Comparison of ENCODE assay signal across 8 cellular contexts in the genomic region with DNA sequence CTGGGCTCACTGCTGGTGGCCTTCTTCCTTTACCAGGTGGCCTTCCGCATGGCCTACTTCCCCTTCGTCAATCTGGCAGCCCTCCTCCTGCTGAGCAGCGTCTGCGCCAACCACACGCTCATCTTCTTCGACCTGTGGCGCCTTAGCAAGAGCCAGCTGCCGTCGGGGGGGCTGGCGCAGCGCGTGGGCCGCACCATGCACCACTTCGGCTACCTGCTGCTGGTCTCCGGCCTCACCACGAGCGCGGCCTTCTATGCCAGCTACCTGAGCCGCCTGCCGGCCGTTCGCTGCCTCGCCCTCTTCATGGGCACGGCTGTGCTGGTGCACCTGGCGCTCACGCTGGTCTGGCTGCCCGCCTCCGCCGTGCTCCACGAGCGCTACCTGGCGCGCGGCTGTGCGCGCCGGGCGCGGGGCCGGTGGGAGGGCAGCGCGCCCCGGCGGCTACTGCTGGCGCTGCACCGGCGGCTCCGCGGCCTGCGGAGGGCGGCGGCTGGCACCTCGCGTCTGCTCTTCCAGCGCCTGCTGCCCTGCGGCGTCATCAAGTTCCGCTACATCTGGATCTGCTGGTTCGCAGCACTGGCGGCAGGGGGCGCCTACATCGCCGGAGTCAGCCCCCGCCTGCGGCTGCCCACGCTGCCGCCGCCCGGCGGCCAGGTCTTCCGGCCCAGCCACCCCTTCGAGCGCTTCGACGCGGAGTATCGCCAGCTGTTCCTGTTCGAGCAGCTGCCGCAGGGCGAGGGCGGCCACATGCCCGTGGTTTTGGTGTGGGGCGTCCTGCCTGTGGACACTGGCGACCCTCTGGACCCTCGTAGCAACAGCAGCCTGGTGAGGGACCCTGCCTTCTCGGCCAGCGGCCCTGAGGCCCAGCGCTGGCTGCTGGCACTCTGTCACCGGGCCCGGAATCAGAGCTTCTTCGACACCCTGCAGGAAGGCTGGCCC. TPM values are rescaled to one million over a fixed set of nuclear protein-coding genes. Genes with fewer than 3 reads are reported as not detected.
DNase-seq lines count a peak whose midpoint lies in the region; ATAC-seq and TF ChIP-seq lines count a peak whose summit lies in the region.

No MANE protein-coding gene starts in this region.

- H3K4me3 Mint-ChIP-seq in activated CD4-positive, alpha-beta T cell treated with anti-CD3 and anti-CD28 coated beads, Interleukin-2, amount 10 ng/mL, durations not matched to agents 7 days and 5 days = peak overlapping the region; percentile 72

- peak overlapping the region; percentile 84 for H3K27ac Mint-ChIP-seq in activated CD4-positive, alpha-beta T cell treated with anti-CD3 and anti-CD28 coated beads, Interleukin-2, amount 10 ng/mL, durations not matched to agents 7 days and 5 days

- TF ChIP-seq POLR2A in lower leg skin (IDR thresholded peaks at IDR 0.05) = no peak

- ATAC-seq in GM18499 (IDR thresholded peaks at IDR 0.05; ENCODE audit: insufficient read depth, unreplicated experiment) (peak; percentile 72), HG02943 (IDR thresholded peaks at IDR 0.05; ENCODE audit: low read depth, unreplicated experiment) (peak; percentile 80)

- H3K4me3 ChIP-seq in lower leg skin (ENCODE audit: low read depth, poor library complexity, severe bottlenecking) = no peak overlapping the region

- 16 to 21% methylated on average over 34 to 52 of the region's 91 CpGs for WGBS in lower leg skin, 2 donors

- intact Hi-C loops in lower leg skin (cut with DNase I; ENCODE audit: low total_unique reads) = loop anchor here (10.0 kb wide), 1 partner anchor 83 kb away; a partner anchor contains a TSS

- POLR2A ChIA-PET in activated CD4-positive, alpha-beta T cell treated with anti-CD3 and anti-CD28 coated beads, Interleukin-2, amount 10 ng/mL, durations not matched to agents 7 days and 5 days (lab: Charles Lee) = no interaction called here

- peaks cover 13% of the 10 kb centered on the region for H3K4me1 Mint-ChIP-seq in activated CD4-positive, alpha-beta T cell treated with anti-CD3 and anti-CD28 coated beads, Interleukin-2, amount 10 ng/mL, durations not matched to agents 7 days and 5 days

- H3K27me3 Mint-ChIP-seq in activated CD4-positive, alpha-beta T cell treated with anti-CD3 and anti-CD28 coated beads, Interleukin-2, amount 10 ng/mL, durations not matched to agents 7 days and 5 days = peaks cover 6% of the 10 kb centered on the region

- no peaks in the 10 kb centered on the region for H3K9me3 Mint-ChIP-seq in activated CD4-positive, alpha-beta T cell treated with anti-CD3 and anti-CD28 coated beads, Interleukin-2, amount 10 ng/mL, durations not matched to agents 7 days and 5 days

- H3K36me3 Mint-ChIP-seq in activated CD4-positive, alpha-beta T cell treated with anti-CD3 and anti-CD28 coated beads, Interleukin-2, amount 10 ng/mL, durations not matched to agents 7 days and 5 days (ENCODE audit: low read depth) = no peaks in the 10 kb centered on the region

- peak in 1 of 3 donors; percentile 30 for TF ChIP-seq CTCF in lower leg skin (IDR thresholded peaks at IDR 0.05)

- peak; percentile 70 for DNase-seq in NCI-H2107 treated with DMSO at 0.1 percent for 48 hours (lab: John Stamatoyannopoulos, UW; ENCODE audit: unreplicated experiment)
- peak; percentile 89 for DNase-seq in activated CD4-positive, alpha-beta T cell treated with anti-CD3 and anti-CD28 coated beads, Interleukin-2, amount 10 ng/mL, durations not matched to agents 7 days and 5 days
- DNase-seq in dermis microvascular lymphatic vessel endothelial cell (ENCODE audit: low read depth in 2 of 2) = peak; percentile 73 to 93
- peak; percentile 73 to 95 for DNase-seq in lower leg skin (ENCODE audit: low spot score in 2 of 2)
- peak; percentile 84 for DNase-seq in stimulated activated CD4-positive, alpha-beta T cell treated with anti-CD3 and anti-CD28 coated beads, Interleukin-4, amount 100 ng/mL, for 24 hours
- DNase-seq in OCI-M2 (lab: John Stamatoyannopoulos, UW; ENCODE audit: unreplicated experiment) = no peak

- CTCF ChIA-PET in activated CD4-positive, alpha-beta T cell treated with anti-CD3 and anti-CD28 coated beads, Interleukin-2, amount 10 ng/mL, durations not matched to agents 7 days and 5 days (lab: Charles Lee) = interaction anchor here (0.6 to 4.8 kb wide), 30 partner anchors 9 to 73 kb away, joined by 3 to 42 read pairs (median 4); a partner anchor contains a TSS

RNA-seq across cellular contexts. Expression of a gene that starts 9.9 kb away (rescaled TPM):
- 1 to 10 TPM in 1 of 2 experiments, under 1 TPM in 1; 0.60 to 1.4 TPM for total RNA-seq in activated CD4-positive, alpha-beta T cell treated with anti-CD3 and anti-CD28 coated beads, Interleukin-2, amount 10 ng/mL, durations not matched to agents 7 days and 5 days
- total RNA-seq in dermis microvascular lymphatic vessel endothelial cell (under 0.01 and 0.13 TPM in 2 replicates), lower leg skin (under 1 TPM in 3 of 4 donors, not detected in 1; 0.05 to 0.08 (median 0.06) TPM)

RNA-seq across cellular contexts. Expression of a gene that starts 14.6 kb away (rescaled TPM):
- total RNA-seq in activated CD4-positive, alpha-beta T cell treated with anti-CD3 and anti-CD28 coated beads, Interleukin-2, amount 10 ng/mL, durations not matched to agents 7 days and 5 days = 10 to 100 TPM; 57.5 to 63.3 TPM
- total RNA-seq in dermis microvascular lymphatic vessel endothelial cell (23.9 and 26.4 TPM in 2 replicates), lower leg skin (10 to 100 TPM in 3 of 4 donors, 1 to 10 TPM in 1; 7.6 to 24.8 (median 13.1) TPM)

RNA-seq across cellular contexts. Expression of a gene that starts 17.1 kb away (rescaled TPM):
- not detected for total RNA-seq in activated CD4-positive, alpha-beta T cell treated with anti-CD3 and anti-CD28 coated beads, Interleukin-2, amount 10 ng/mL, durations not matched to agents 7 days and 5 days
- total RNA-seq in dermis microvascular lymphatic vessel endothelial cell = not detected in 2 replicates
- total RNA-seq in lower leg skin = 1 to 10 TPM in 1 of 4 donors, not detected in 3; 3.1 TPM

RNA-seq across cellular contexts. Expression of a gene that starts 27.2 kb away (rescaled TPM):
- 1 to 10 TPM in 1 of 2 experiments, under 1 TPM in 1; 0.81 to 1.0 TPM for total RNA-seq in activated CD4-positive, alpha-beta T cell treated with anti-CD3 and anti-CD28 coated beads, Interleukin-2, amount 10 ng/mL, durations not matched to agents 7 days and 5 days
- total RNA-seq in dermis microvascular lymphatic vessel endothelial cell (6.5 and 13.3 TPM in 2 replicates), lower leg skin (10 to 100 TPM; 17.4 to 28.6 (median 24.7) TPM)

RNA-seq across cellular contexts. Expression of a gene that starts 37.7 kb away (rescaled TPM):
- 10 to 100 TPM; 38.4 to 47.1 TPM for total RNA-seq in activated CD4-positive, alpha-beta T cell treated with anti-CD3 and anti-CD28 coated beads, Interleukin-2, amount 10 ng/mL, durations not matched to agents 7 days and 5 days
- 30.3 and 31.4 TPM in 2 replicates for total RNA-seq in dermis microvascular lymphatic vessel endothelial cell
- 10 to 100 TPM in 3 of 4 donors, 1 to 10 TPM in 1; 5.9 to 21.1 (median 12.6) TPM for total RNA-seq in lower leg skin
